Comparison of ENCODE assay signal across 21 cellular contexts in the genomic region with DNA sequence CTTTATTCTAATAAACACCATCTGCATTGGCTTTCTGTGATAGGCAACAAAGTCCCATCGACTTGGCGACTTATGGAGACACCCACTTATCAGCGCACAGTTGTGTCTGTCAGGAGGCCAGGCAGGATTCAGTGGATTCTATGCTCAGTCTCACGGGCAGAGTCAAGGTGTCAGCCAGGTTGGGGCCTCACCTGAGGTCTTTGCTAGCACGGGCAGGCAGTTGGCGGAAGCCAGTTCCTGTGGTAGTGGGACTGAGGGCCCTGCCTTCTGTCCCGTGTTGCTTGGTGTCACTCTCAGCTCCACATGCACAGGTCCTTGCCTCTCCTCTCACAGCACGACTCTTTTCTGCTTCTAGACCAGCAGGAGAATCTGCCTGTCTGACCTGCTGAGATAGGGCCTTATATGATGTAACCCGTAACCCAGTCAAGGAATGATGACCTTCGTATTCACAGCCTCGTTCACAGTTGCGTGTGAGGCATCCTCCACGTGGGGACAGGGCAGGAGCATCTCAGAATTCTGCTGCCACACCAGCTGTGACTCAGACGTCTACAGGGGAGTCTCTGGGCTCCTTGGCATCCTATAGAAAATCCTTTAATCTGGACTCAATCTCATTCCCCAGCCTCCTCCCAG. TPM values are rescaled to one million over a fixed set of nuclear protein-coding genes. Genes with fewer than 3 reads are reported as not detected.
DNase-seq lines count a peak whose midpoint lies in the region; ATAC-seq, FAIRE-seq and TF ChIP-seq lines count a peak whose summit lies in the region.
"Had no signal": no experiment of that assay in that cellular context is flagged by ENCODE, and none has a peak within 500 bp of the region (broad histone marks: within the 10 kb centered on the region; RNA-seq: fewer than 3 reads in every experiment).

No MANE protein-coding gene starts in this region.

- peak; percentile 80 for FAIRE-seq in K562 (lab: Jason Lieb, UNC)
- FAIRE-seq: GM19239 had no signal

- intact Hi-C loops in right cardiac atrium (cut with DNase I), result no loop called here
- intact Hi-C loops in left ventricle myocardium superior (cut with micrococcal nuclease), result no loop called here
- intact Hi-C loops in K562 (cut with micrococcal nuclease), result no loop called here

- peaks cover 23% of the 10 kb centered on the region for H3K36me3 Mint-ChIP-seq in memory B cell

- ATAC-seq in right cardiac atrium, result no peak
- ATAC-seq in left ventricle myocardium superior, result no peak
- ATAC-seq in K562, result peak; percentile 81
- no peak for ATAC-seq in memory B cell (ENCODE audit: low read depth)
- ATAC-seq: HCT116 had no signal

- TF ChIP-seq RAD21 in K562 (CRISPR knock-in tag; conservative IDR thresholded peaks at IDR 0.05 in 1 of 2, IDR thresholded peaks at IDR 0.05 in 1 of 2), result no peak

- TF ChIP-seq CTCF in K562 (IDR thresholded peaks at IDR 0.05 in 2 of 3, conservative IDR thresholded peaks at IDR 0.05 in 1 of 3; ENCODE audit: insufficient read depth in 2 of 3, low read depth in 1 of 3, low read length in 3 of 3), result no peak
- TF ChIP-seq CTCF in brain microvascular endothelial cell (IDR thresholded peaks at IDR 0.05; ENCODE audit: low read depth, low read length, missing control alignments), result no peak

- H3K9me3 ChIP-seq in right cardiac atrium (ENCODE audit: control insufficient read depth, low read length) (no peaks in the 10 kb centered on the region), K562 (replicated peaks; ENCODE audit: control insufficient read depth, insufficient read depth, low read depth, low read length) (no peaks in the 10 kb centered on the region)
- H3K9me3 ChIP-seq: vagina had no signal

- in situ Hi-C loops in K562 (cut with MboI) (no loop called here), brain microvascular endothelial cell (cut with HindIII; ENCODE audit: low pct_ligation_motif_present, low sequenced_read_pairs) (no loop called here)

- no peak overlapping the region for H2AFZ ChIP-seq in K562 (ENCODE audit: low read depth, low read length)

- H3K79me2 ChIP-seq in K562 (ENCODE audit: control insufficient read depth, insufficient read depth, low read length), result peaks cover 97% of the 10 kb centered on the region

- peaks cover 65% of the 10 kb centered on the region for H3K36me3 ChIP-seq in K562 (ENCODE audit: control insufficient read depth, insufficient read depth, low read length)
- H3K36me3 ChIP-seq in H7 (replicated peaks; ENCODE audit: control insufficient read depth, insufficient read depth, low read length), result peaks cover 24% of the 10 kb centered on the region
- H3K36me3 ChIP-seq in brain microvascular endothelial cell (replicated peaks), result peaks cover 37% of the 10 kb centered on the region

- no TSS peak for BruUV-seq in K562 (replicated peaks; lab: Mats Ljungman, UMichigan)

- H3K9ac ChIP-seq in K562 (ENCODE audit: insufficient read depth in 1 of 2, low read depth in 2 of 2, low read length in 2 of 2), result peak overlapping the region; percentile 60 to 83

- peak; percentile 47; the same call in 1 of the 2 replicates for TF ChIP-seq EP300 in K562 (IDR thresholded peaks at IDR 0.05; ENCODE audit: low read length)

- H3K27ac ChIP-seq in right cardiac atrium (ENCODE audit: low read length) (peak overlapping the region; percentile 72), K562 (ENCODE audit: extremely low read depth, low read depth, low read length) (peak overlapping the region; percentile 85), brain microvascular endothelial cell (no peak overlapping the region)
- H3K27ac ChIP-seq: vagina had no signal

- WGBS in right cardiac atrium, result 68% methylated on average over 14 of the region's 14 CpGs
- 16% methylated on average over 10 of the region's 14 CpGs for WGBS in K562 (ENCODE audit: insufficient coverage, low coverage, missing lambda C conversion rate)

- no peak for TF ChIP-seq POLR2A in K562 (conservative IDR thresholded peaks at IDR 0.05)

- H4K20me1 ChIP-seq in K562 (replicated peaks; ENCODE audit: control insufficient read depth, insufficient read depth, low read length), result peaks cover 14% of the 10 kb centered on the region

- no peaks in the 10 kb centered on the region for H3K27me3 ChIP-seq in right cardiac atrium (ENCODE audit: control insufficient read depth, insufficient read depth)
- no peaks in the 10 kb centered on the region for H3K27me3 ChIP-seq in K562 (ENCODE audit: control insufficient read depth in 2 of 2, insufficient read depth in 2 of 2, low read length in 2 of 2)
- H3K27me3 ChIP-seq in H7 (ENCODE audit: control insufficient read depth, insufficient read depth, low read length), result no peaks in the 10 kb centered on the region
- H3K27me3 ChIP-seq in brain microvascular endothelial cell (replicated peaks), result no peaks in the 10 kb centered on the region
- H3K27me3 ChIP-seq: vagina had no signal

- no peak overlapping the region for H3K4me3 Mint-ChIP-seq in memory B cell

- POLR2A ChIA-PET in K562 (lab: Yijun Ruan, JAX), result interaction anchor here (0.7 to 2.1 kb wide), 5 partner anchors 9 to 73 kb away, joined by 3 to 11 read pairs (median 3); partner anchors contain the start of genes CUL4A and PCID2

- no peaks in the 10 kb centered on the region for H3K27me3 Mint-ChIP-seq in memory B cell

- H3K9me1 ChIP-seq in K562 (ENCODE audit: control insufficient read depth, insufficient read depth, low read length), result peaks cover 11% of the 10 kb centered on the region

- CTCF ChIA-PET in K562 (lab: Yijun Ruan, JAX; ENCODE audit: low intra/inter-chr PET ratio), result no interaction called here

- H3K27ac Mint-ChIP-seq in memory B cell, result peak overlapping the region; percentile 36

- H3K9me3 Mint-ChIP-seq in memory B cell, result no peaks in the 10 kb centered on the region

- peaks cover 7% of the 10 kb centered on the region for H3K4me1 Mint-ChIP-seq in memory B cell

- H3K4me1 ChIP-seq in right cardiac atrium (ENCODE audit: control insufficient read depth, insufficient read depth, low read length) (peaks cover 17% of the 10 kb centered on the region), K562 (replicated peaks in 1 of 2; ENCODE audit: control insufficient read depth in 2 of 2, insufficient read depth in 2 of 2, low read length in 2 of 2) (peaks cover 47 to 58% of the 10 kb centered on the region in 2 experiments)

- H3K4me2 ChIP-seq in K562 (ENCODE audit: insufficient read depth, low read length), result peak overlapping the region; percentile 76

- H3K4me3 ChIP-seq in right cardiac atrium (ENCODE audit: low read length) (no peak overlapping the region), K562 (no peak overlapping the region), H7 (ENCODE audit: insufficient read depth, low read depth, low read length) (no peak overlapping the region), brain microvascular endothelial cell (ENCODE audit: low read depth, low read length) (no peak overlapping the region)
- H3K4me3 ChIP-seq: vagina had no signal

- DNase-seq in right cardiac atrium, result no peak
- DNase-seq in left ventricle myocardium superior, result no peak
- peak; percentile 42 to 71 (median 46) for DNase-seq in K562 (ENCODE audit: extremely low read depth in 1 of 4, low spot score in 3 of 4)
- DNase-seq in memory B cell (ENCODE audit: low spot score in 2 of 2), result no peak
- DNase-seq in H7, result no peak
- DNase-seq in activated gamma-delta T cell treated with Interleukin-2 at 50 U/mL for 16 hours, result no peak
- no peak for DNase-seq in SHP77 treated with DMSO at 0.1 percent for 48 hours (lab: John Stamatoyannopoulos, UW)
- no peak for DNase-seq in brain microvascular endothelial cell
- DNase-seq: activated CD4-positive, alpha-beta T cell treated with anti-CD3 and anti-CD28 coated beads for 1 hour; activated naive CD4-positive, alpha-beta T cell; aorta; COR-L47; Kasumi-1; NCI-H1092; NCI-H2081 treated with DMSO at 0.1 percent for 48 hours; occipital lobe; stimulated activated CD4-positive, alpha-beta T cell treated with anti-CD3 and anti-CD28 coated beads, Interleukin-2, amount 100 ng/mL, for 48 hours; T1000 had no signal

RNA-seq across cellular contexts. Expression of gene CUL4A, which starts 10.0 kb away (rescaled TPM):
- total RNA-seq in right cardiac atrium (100 to 1,000 TPM in 2 of 4 donors, 10 to 100 TPM in 2; 82.5 to 113 (median 99.9) TPM), left ventricle myocardium superior (160 TPM), K562 (2014; rRNA removed) (92.0 and 102 TPM in 2 replicates), K562 (2014; rRNA removed; fragmentation: Illumina TruSeq; extraction: Trizol) (63.2 and 75.6 TPM in 2 replicates), K562 (2015; rRNA removed; fragmentation: Illumina TruSeq; extraction: Trizol) (63.8 and 68.1 TPM in 2 replicates), K562 (2021) (75.8 and 79.7 TPM in 2 replicates)
- polyA plus RNA-seq in right cardiac atrium (53.1 TPM), K562 (2011; rRNA removed) (42.9 and 47.9 TPM in 2 replicates), K562 (2014; fragmentation: Illumina TruSeq; extraction: Trizol) (60.8 and 62.9 TPM in 2 replicates), K562 (2014; fragmentation: Nextera tagmentation; extraction: Ambion mirVana) (10 to 100 TPM; 21.1 to 27.1 TPM), K562 (2014; rRNA removed) (65.7 and 70.8 TPM in 2 replicates)
- 110 and 115 TPM in 2 replicates for total RNA-seq in K562 (2011; cell fraction: chromatin; rRNA removed; ENCODE audit: low replicate concordance)
- total RNA-seq in K562 (2011; cell fraction: nucleolus; rRNA removed), result 60.2 and 66.6 TPM in 2 replicates
- total RNA-seq in K562 (2011; cell fraction: nucleoplasm; rRNA removed), result 81.5 and 85.5 TPM in 2 replicates
- 32.4 and 43.0 TPM in 2 replicates for polyA plus RNA-seq in K562 (2011; cell fraction: cytosol; rRNA removed)
- 56.6 and 68.3 TPM in 2 replicates for polyA plus RNA-seq in K562 (2011; cell fraction: nucleus; rRNA removed)
- polyA plus RNA-seq in K562 (2012), result 39.6 and 53.2 TPM in 2 replicates
- 40.1 and 49.1 TPM in 2 replicates for polyA minus RNA-seq in K562 (2011; rRNA and poly(A)+ RNA removed)
- polyA minus RNA-seq in K562 (2011; cell fraction: cytosol; rRNA and poly(A)+ RNA removed), result 28.3 and 31.6 TPM in 2 replicates
- 31.1 and 34.1 TPM in 2 replicates for polyA minus RNA-seq in K562 (2011; cell fraction: nucleus; rRNA and poly(A)+ RNA removed)
- 109 and 118 TPM in 2 replicates for total RNA-seq in H7 (2014; rRNA removed; shearing (Covaris generic))

RNA-seq across cellular contexts. Expression of gene PCID2, which starts 11.0 kb away (rescaled TPM):
- total RNA-seq in right cardiac atrium (10 to 100 TPM; 42.0 to 55.1 (median 47.1) TPM), left ventricle myocardium superior (61.3 TPM), K562 (2014; rRNA removed) (39.6 and 45.0 TPM in 2 replicates), K562 (2014; rRNA removed; fragmentation: Illumina TruSeq; extraction: Trizol) (59.6 and 60.7 TPM in 2 replicates), K562 (2015; rRNA removed; fragmentation: Illumina TruSeq; extraction: Trizol) (44.0 and 46.0 TPM in 2 replicates), K562 (2021) (44.0 and 47.8 TPM in 2 replicates)
- polyA plus RNA-seq in right cardiac atrium (43.1 TPM), K562 (2011; rRNA removed) (103 and 117 TPM in 2 replicates), K562 (2014; fragmentation: Illumina TruSeq; extraction: Trizol) (48.1 and 49.5 TPM in 2 replicates), K562 (2014; fragmentation: Nextera tagmentation; extraction: Ambion mirVana) (10 to 100 TPM; 67.8 to 87.4 TPM), K562 (2014; rRNA removed) (60.8 and 61.7 TPM in 2 replicates)
- 154 and 191 TPM in 2 replicates for total RNA-seq in K562 (2011; cell fraction: chromatin; rRNA removed; ENCODE audit: low replicate concordance)
- 77.9 and 86.1 TPM in 2 replicates for total RNA-seq in K562 (2011; cell fraction: nucleolus; rRNA removed)
- total RNA-seq in K562 (2011; cell fraction: nucleoplasm; rRNA removed), result 112 and 117 TPM in 2 replicates
- 36.6 and 57.4 TPM in 2 replicates for polyA plus RNA-seq in K562 (2011; cell fraction: cytosol; rRNA removed)
- polyA plus RNA-seq in K562 (2011; cell fraction: nucleus; rRNA removed), result 134 and 157 TPM in 2 replicates
- 36.5 and 36.6 TPM in 2 replicates for polyA plus RNA-seq in K562 (2012)
- 77.6 and 85.6 TPM in 2 replicates for polyA minus RNA-seq in K562 (2011; rRNA and poly(A)+ RNA removed)
- 29.1 and 34.3 TPM in 2 replicates for polyA minus RNA-seq in K562 (2011; cell fraction: cytosol; rRNA and poly(A)+ RNA removed)
- polyA minus RNA-seq in K562 (2011; cell fraction: nucleus; rRNA and poly(A)+ RNA removed), result 61.9 and 99.0 TPM in 2 replicates
- 73.6 and 82.1 TPM in 2 replicates for total RNA-seq in H7 (2014; rRNA removed; shearing (Covaris generic))

Comparison
In these comparisons a context has a peak if more than half of its experiments do, and no peak if none do; other contexts are left out.
1. DNase-seq: peak in K562 (4 of 4); none in right cardiac atrium (0 of 3), left ventricle myocardium superior (single experiment), memory B cell (0 of 2), H7 (single experiment), activated gamma-delta T cell treated with Interleukin-2 at 50 U/mL for 16 hours (single experiment), SHP77 treated with DMSO at 0.1 percent for 48 hours (single experiment) and brain microvascular endothelial cell (single experiment).